15 cellular contexts compared by ENCODE assay signal in the genomic region with DNA sequence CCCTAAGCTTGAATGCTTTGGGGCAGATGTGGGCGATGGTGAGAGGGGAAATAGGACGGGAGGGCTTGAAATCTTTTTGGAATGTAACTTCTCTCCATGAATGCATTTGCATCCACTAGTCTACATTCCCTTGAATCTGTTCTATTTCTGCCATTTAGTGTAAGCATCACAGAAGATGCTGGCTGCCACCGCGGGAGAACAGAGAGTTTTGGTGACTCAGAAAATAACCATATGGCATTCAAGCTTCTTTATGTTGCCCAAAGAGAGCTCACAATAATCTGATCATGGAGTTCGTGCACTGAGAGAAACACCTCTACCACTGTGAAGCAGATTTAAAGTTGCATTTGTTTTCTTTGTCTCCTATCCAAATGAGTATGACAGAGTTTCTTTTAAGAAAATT.
DNase-seq lines count a peak whose midpoint lies in the region; ATAC-seq lines count a peak whose summit lies in the region.
"Had no signal": no experiment of that assay in that cellular context is flagged by ENCODE, and none has a peak within 500 bp of the region (broad histone marks: within the 10 kb centered on the region; RNA-seq: fewer than 3 reads in every experiment).

No MANE protein-coding gene starts in this region.

- DNase-seq in NCI-H1694 treated with DMSO at 0.1 percent for 48 hours (lab: John Stamatoyannopoulos, UW): peak; percentile 21
- DNase-seq in NCI-H1694 (lab: John Stamatoyannopoulos, UW): no peak
- peak; percentile 89 for DNase-seq in cerebellar cortex (ENCODE audit: low spot score)
- DNase-seq in middle frontal gyrus (ENCODE audit: extremely low spot score, low spot score): peak; percentile 32
- DNase-seq in superior temporal gyrus (ENCODE audit: extremely low spot score): peak; percentile 63
- DNase-seq in activated CD4-positive, CD25-positive, alpha-beta regulatory T cell (lab: John Stamatoyannopoulos, UW): no peak
- no peak for DNase-seq in effector CD4-positive, alpha-beta T cell
- DNase-seq: AML-193; CD4-positive, alpha-beta memory T cell; DMS79 treated with DMSO at 0.1 percent for 48 hours; H9 had no signal

- no peak for ATAC-seq in GM21786 (IDR thresholded peaks at IDR 0.05; ENCODE audit: unreplicated experiment)
- ATAC-seq: A549, GM12878, HepG2 had no signal

Comparison
In these comparisons a context has a peak if more than half of its experiments do, and no peak if none do; other contexts are left out.
1. DNase-seq: peak in NCI-H1694 treated with DMSO at 0.1 percent for 48 hours (single experiment), cerebellar cortex (single experiment), middle frontal gyrus (single experiment) and superior temporal gyrus (single experiment); none in NCI-H1694 (single experiment), activated CD4-positive, CD25-positive, alpha-beta regulatory T cell (0 of 4) and effector CD4-positive, alpha-beta T cell (single experiment).